Comparison of ENCODE assay signal across 1 cellular context in the genomic region with DNA sequence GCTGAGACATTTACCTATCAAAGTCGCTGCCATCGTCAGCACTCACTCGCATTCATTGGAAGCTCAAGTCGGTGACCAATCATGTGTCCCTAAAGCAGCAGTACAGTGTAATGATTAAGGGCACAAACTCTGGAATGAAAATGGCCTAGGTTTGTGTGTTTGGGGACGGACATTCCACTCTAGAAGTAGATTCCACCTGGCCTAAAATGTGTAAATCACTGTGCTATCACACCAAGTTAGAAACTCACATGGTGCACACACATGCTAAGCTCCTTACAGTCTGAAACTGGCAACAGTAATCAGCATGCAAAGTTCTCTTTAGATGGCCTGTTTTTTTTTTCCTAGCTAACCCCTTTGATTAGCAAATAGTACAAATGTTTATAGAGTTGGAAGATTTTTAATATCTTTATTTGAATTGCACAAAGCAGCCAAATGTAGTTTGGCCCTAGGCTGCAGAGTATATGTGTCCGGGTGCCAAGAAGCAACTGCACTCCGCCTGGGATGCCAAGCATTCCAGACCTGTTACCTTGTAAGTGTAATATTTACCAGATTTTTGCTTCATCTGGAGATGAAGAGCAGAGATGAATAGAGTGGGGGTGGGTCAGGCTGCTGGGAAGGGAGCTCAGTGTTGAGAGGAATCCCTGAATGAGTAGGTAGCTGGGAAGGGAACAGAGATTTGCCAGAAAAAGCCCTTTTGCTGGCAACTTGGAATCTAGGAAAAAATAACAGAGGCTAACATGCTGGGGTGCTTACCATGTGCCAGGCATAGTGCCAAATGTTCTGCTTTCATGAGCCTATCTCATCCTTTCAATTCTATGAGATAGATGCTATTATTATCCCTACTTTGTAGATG.
A peak's percentile ranks its signal among the peaks of the same experiment; 100 is the strongest.
TF ChIP-seq lines count a peak whose summit lies in the region.

No MANE protein-coding gene starts in this region.

TF ChIP-seq in HepG2, 621 proteins besides CTCF, POLR2A, EP300 and RAD21 (continued from another document):
- TF ChIP-seq, protein P1, sequence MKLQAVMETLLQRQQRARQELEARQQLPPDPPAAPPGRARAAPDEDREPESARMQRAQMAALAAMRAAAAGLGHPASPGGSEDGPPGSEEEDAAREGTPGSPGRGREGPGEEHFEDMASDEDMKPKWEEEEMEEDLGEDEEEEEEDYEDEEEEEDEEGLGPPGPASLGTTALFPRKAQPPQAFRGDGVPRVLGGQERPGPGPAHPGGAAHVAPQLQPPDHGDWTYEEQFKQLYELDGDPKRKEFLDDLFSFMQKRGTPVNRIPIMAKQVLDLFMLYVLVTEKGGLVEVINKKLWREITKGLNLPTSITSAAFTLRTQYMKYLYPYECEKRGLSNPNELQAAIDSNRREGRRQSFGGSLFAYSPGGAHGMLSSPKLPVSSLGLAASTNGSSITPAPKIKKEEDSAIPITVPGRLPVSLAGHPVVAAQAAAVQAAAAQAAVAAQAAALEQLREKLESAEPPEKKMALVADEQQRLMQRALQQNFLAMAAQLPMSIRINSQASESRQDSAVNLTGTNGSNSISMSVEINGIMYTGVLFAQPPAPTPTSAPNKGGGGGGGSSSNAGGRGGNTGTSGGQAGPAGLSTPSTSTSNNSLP (IDR thresholded peaks at IDR 0.05; ENCODE audit: low read depth, low read length): no peak
- TF ChIP-seq ZNF589 (CRISPR knock-in tag; conservative IDR thresholded peaks at IDR 0.05): no peak
- no peak for TF ChIP-seq KLF13 (CRISPR knock-in tag; IDR thresholded peaks at IDR 0.05)
- TF ChIP-seq FOSL2 (CRISPR knock-in tag; IDR thresholded peaks at IDR 0.05): peak; percentile 58
- TF ChIP-seq REST (IDR thresholded peaks at IDR 0.05; ENCODE audit: borderline replicate concordance in 1 of 2, low read depth in 1 of 2, low read length in 2 of 2): no peak
- peak; percentile 42; the same call in 1 of the 2 replicates for TF ChIP-seq PAXIP1 (CRISPR knock-in tag; conservative IDR thresholded peaks at IDR 0.05)
- no peak for TF ChIP-seq HNF4G (IDR thresholded peaks at IDR 0.05; ENCODE audit: borderline replicate concordance, low read depth, low read length)
- no peak for TF ChIP-seq HNF4G (CRISPR knock-in tag; IDR thresholded peaks at IDR 0.05; ENCODE audit: borderline replicate concordance, low read depth)
- TF ChIP-seq PHF21A (CRISPR knock-in tag; IDR thresholded peaks at IDR 0.05): peak; percentile 47; the same call in 1 of the 2 replicates
- no peak for TF ChIP-seq SOX13 (IDR thresholded peaks at IDR 0.05)
- peak in 1 of 2 experiments; percentile 60; a peak in 1 of 4 replicates for TF ChIP-seq SOX13 (CRISPR knock-in tag; conservative IDR thresholded peaks at IDR 0.05 in 1 of 2, IDR thresholded peaks at IDR 0.05 in 1 of 2)
- peak; percentile 96 for TF ChIP-seq TEAD3 (CRISPR knock-in tag; optimal IDR thresholded peaks at IDR 0.05; ENCODE audit: borderline replicate concordance)
- TF ChIP-seq HOXA3 (CRISPR knock-in tag; IDR thresholded peaks at IDR 0.05): no peak
- peak; percentile 91 for TF ChIP-seq ZNF709 (CRISPR knock-in tag; IDR thresholded peaks at IDR 0.05)
- TF ChIP-seq ZNF235 (CRISPR knock-in tag; IDR thresholded peaks at IDR 0.05; ENCODE audit: borderline replicate concordance): no peak
- TF ChIP-seq RXRB (CRISPR knock-in tag; IDR thresholded peaks at IDR 0.05; ENCODE audit: borderline replicate concordance): peak; percentile 25; the same call in 1 of the 2 replicates
- peak; percentile 58 for TF ChIP-seq SALL1 (CRISPR knock-in tag; IDR thresholded peaks at IDR 0.05)
- 0 out of 2 replicates have a peak, but pooled peaks have one; percentile 29 for TF ChIP-seq BCL6 (CRISPR knock-in tag; IDR thresholded peaks at IDR 0.05)
- TF ChIP-seq FOXA1 (IDR thresholded peaks at IDR 0.05): no peak
- peak; percentile 58 for TF ChIP-seq FOXA1 (CRISPR knock-in tag; IDR thresholded peaks at IDR 0.05)
- 0 out of 2 replicates have a peak, but pooled peaks have one; percentile 32 for TF ChIP-seq HDAC2 (CRISPR knock-in tag; IDR thresholded peaks at IDR 0.05)
- peak; percentile 44; the same call in 1 of the 2 replicates for TF ChIP-seq FOXA3 (CRISPR knock-in tag; IDR thresholded peaks at IDR 0.05)
- no peak for TF ChIP-seq ZNF468 (CRISPR knock-in tag; IDR thresholded peaks at IDR 0.05)
- TF ChIP-seq MEIS1 (CRISPR knock-in tag; IDR thresholded peaks at IDR 0.05; ENCODE audit: borderline replicate concordance): no peak
TF ChIP-seq in HepG2: peak in this region for 29.
